13 cellular contexts compared by ENCODE assay signal in the genomic region with DNA sequence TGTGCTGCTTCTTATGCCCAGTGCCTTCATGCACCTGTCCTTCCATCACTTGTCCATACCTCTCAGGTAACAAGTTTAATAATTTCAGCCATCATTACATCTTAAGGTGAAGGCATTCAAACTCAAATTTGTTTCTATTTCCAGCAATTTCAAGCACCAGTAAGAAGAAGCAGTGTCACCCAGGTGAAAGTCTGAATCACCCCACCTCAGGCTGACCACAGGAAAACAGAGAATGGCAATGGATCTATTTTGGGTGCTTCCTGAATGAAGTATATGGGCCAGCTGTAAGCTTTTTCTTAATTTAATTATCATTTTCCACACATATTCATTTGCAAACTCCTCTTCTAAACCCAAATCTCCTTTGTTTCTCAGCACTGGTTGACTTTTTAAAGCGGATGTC.
"Had no signal": no experiment of that assay in that cellular context is flagged by ENCODE, and none has a peak within 500 bp of the region (broad histone marks: within the 10 kb centered on the region; RNA-seq: fewer than 3 reads in every experiment).

No MANE protein-coding gene starts in this region.

- H3K27ac ChIP-seq: RWPE1 had no signal

- DNase-seq: KBM-7, NCI-H1092, NCI-H1436, NCI-H187, NCI-H2081, NCI-H2107, NCI-H2227 treated with DMSO at 0.1 percent for 48 hours, NCI-H524, NCI-H526 treated with DMSO at 0.1 percent for 48 hours, SK-N-SH, SW 1271, T-cell had no signal

- H3K9me3 ChIP-seq: SK-N-SH had no signal
